In the genomic region with DNA sequence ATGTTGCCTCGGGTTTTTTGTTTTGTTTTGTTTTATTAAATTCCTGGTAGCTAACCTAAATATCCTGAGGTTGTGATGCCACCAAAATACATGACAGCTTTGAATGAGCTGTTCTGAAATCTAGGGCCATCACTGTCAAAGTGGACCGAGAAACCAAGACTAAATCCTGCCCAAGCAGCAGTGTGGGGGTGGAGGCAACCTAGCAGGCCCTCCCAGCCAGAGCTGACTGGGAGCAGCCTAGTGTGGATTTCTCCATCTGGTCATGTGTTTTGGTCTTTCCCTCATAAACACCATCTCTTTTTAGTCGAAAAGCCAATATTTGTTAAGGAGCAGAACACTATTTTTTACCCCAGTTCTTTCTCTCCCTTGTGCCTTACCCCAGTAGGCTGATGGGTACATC, we compare ENCODE assay signal across 32 cellular contexts.
"Had no signal": no experiment of that assay in that cellular context is flagged by ENCODE, and none has a peak within 500 bp of the region (broad histone marks: within the 10 kb centered on the region; RNA-seq: fewer than 3 reads in every experiment).

No MANE protein-coding gene starts in this region.

- H3K4me3 ChIP-seq: breast epithelium, esophagus muscularis mucosa, left lung, lower lobe of right lung, ovary, prostate gland, skin epidermis, testis, transverse colon had no signal

- H3K27me3 Mint-ChIP-seq: activated B cell treated with CpG ODN at 0.5 μM for 24 hours; activated T-helper 17 cell treated with anti-CD3 and anti-CD28 coated beads, Interleukin-2, amount 50 U/mL, for 72 hours; naive thymus-derived CD8-positive, alpha-beta T cell had no signal

- FAIRE-seq: colon, frontal cortex had no signal

- DNase-seq: activated B cell treated with CpG ODN at 0.5 μM for 24 hours; activated CD4-positive, alpha-beta T cell treated with anti-CD3 and anti-CD28 coated beads, Interleukin-2, amount 50 U/mL, for 4 hours; activated CD8-positive, alpha-beta memory T cell treated with anti-CD3 and anti-CD28 coated beads for 24 hours; activated CD8-positive, alpha-beta memory T cell treated with anti-CD3 and anti-CD28 coated beads, Interleukin-2, amount 50 U/mL, for 4 hours; activated gamma-delta T cell treated with Interleukin-2 at 50 U/mL for 16 hours; activated naive CD4-positive, alpha-beta T cell treated with anti-CD3 and anti-CD28 coated beads, Interleukin-2, amount 50 U/mL, for 16 hours; activated T-cell treated with anti-CD3 and anti-CD28 coated beads, Interleukin-2, amount 50 U/mL, for 1 hour; amniotic stem cell; central memory CD4-positive, alpha-beta T cell; dermis blood vessel endothelial cell; effector CD4-positive, alpha-beta T cell; left lung; lower lobe of right lung; mesenchymal stem cell; naive thymus-derived CD8-positive, alpha-beta T cell; ovary; retina; stimulated activated CD4-positive, alpha-beta T cell treated with anti-CD3 and anti-CD28 coated beads, Interleukin-12 subunit alpha, Interleukin-12 subunit beta, amount 100 ng/mL, for 4 hours; stimulated activated CD4-positive, alpha-beta T cell treated with anti-CD3 and anti-CD28 coated beads, Interleukin-4, amount 100 ng/mL, for 1 hour; stimulated activated naive CD8-positive, alpha-beta T cell treated with anti-CD3 and anti-CD28 coated beads, Interleukin-15, Interleukin-2, amounts not matched to agents 100 U/mL and 50 U/mL, for 24 hours; T-helper 1 cell; testis; transverse colon had no signal

- H3K9me3 Mint-ChIP-seq: activated B cell treated with CpG ODN at 0.5 μM for 24 hours; activated T-helper 17 cell treated with anti-CD3 and anti-CD28 coated beads, Interleukin-2, amount 50 U/mL, for 72 hours; naive thymus-derived CD8-positive, alpha-beta T cell; T-helper 2 cell treated with Interferon-gamma antibody and Interleukin-4, amounts not matched to agents 5 μg/mL and 100 μg/mL, for 36 hours had no signal

- H3K9me3 ChIP-seq: breast epithelium, esophagus muscularis mucosa, left lung, lower lobe of right lung, ovary, prostate gland, testis, transverse colon had no signal

- H3K4me1 Mint-ChIP-seq: activated B cell treated with CpG ODN at 0.5 μM for 24 hours had no signal

- H3K27ac Mint-ChIP-seq: activated B cell treated with CpG ODN at 0.5 μM for 24 hours; activated T-helper 17 cell treated with anti-CD3 and anti-CD28 coated beads, Interleukin-2, amount 50 U/mL, for 72 hours; naive thymus-derived CD8-positive, alpha-beta T cell; T-helper 2 cell treated with Interferon-gamma antibody and Interleukin-4, amounts not matched to agents 5 μg/mL and 100 μg/mL, for 36 hours had no signal

- H3K27me3 ChIP-seq: breast epithelium, esophagus muscularis mucosa, left lung, ovary, testis, transverse colon had no signal

- H3K4me1 ChIP-seq: breast epithelium, esophagus muscularis mucosa, left lung, lower lobe of right lung, prostate gland, testis, transverse colon had no signal

- ATAC-seq: activated T-helper 17 cell treated with anti-CD3 and anti-CD28 coated beads, Interleukin-2, amount 50 U/mL, for 72 hours; left lung; lower lobe of right lung; naive thymus-derived CD8-positive, alpha-beta T cell; sciatic nerve; stimulated activated naive CD8-positive, alpha-beta T cell treated with anti-CD3 and anti-CD28 coated beads, Interleukin-15, Interleukin-2, amounts not matched to agents 100 U/mL and 50 U/mL, for 24 hours had no signal

- H3K36me3 ChIP-seq: breast epithelium, lower lobe of right lung, ovary, prostate gland, transverse colon had no signal

- H3K4me3 Mint-ChIP-seq: activated B cell treated with CpG ODN at 0.5 μM for 24 hours; activated T-helper 17 cell treated with anti-CD3 and anti-CD28 coated beads, Interleukin-2, amount 50 U/mL, for 72 hours; naive thymus-derived CD8-positive, alpha-beta T cell; T-helper 2 cell treated with Interferon-gamma antibody and Interleukin-4, amounts not matched to agents 5 μg/mL and 100 μg/mL, for 36 hours had no signal

- H3K27ac ChIP-seq: breast epithelium, esophagus muscularis mucosa, left lung, lower lobe of right lung, ovary, prostate gland, skin epidermis, testis, transverse colon had no signal
